23 cellular contexts compared by ENCODE assay signal in the genomic region with DNA sequence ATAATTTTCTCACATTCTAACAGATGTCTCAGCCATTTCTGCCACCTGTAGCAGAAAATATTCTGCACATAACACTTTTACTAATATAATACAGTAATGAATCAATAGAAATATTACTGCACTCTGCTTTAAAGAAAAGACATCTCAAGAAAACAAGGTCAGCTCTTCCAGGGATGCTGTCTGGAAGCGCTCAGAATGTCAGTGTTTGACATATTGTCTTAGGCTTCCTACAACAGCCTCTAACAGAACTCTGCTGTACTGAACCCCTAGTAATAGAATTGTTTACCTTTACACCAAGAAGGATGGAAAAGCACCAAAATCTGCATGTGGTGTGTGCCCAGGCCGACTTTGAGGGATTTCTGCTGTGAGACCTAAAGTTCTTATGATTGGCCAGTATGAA.
"Had no signal": no experiment of that assay in that cellular context is flagged by ENCODE, and none has a peak within 500 bp of the region (broad histone marks: within the 10 kb centered on the region; RNA-seq: fewer than 3 reads in every experiment).

No MANE protein-coding gene starts in this region.

- H3K27ac ChIP-seq: colonic mucosa, coronary artery, dorsolateral prefrontal cortex, epithelial cell of prostate, esophagus muscularis mucosa, esophagus squamous epithelium, gastrocnemius medialis, gastroesophageal sphincter, heart left ventricle, heart right ventricle had no signal

- H3K27me3 ChIP-seq: colonic mucosa, esophagus muscularis mucosa, esophagus squamous epithelium, gastrocnemius medialis, gastroesophageal sphincter, heart left ventricle, heart right ventricle had no signal

- H3K36me3 ChIP-seq: colonic mucosa, esophagus muscularis mucosa, esophagus squamous epithelium, gastrocnemius medialis, gastroesophageal sphincter, heart left ventricle, heart right ventricle had no signal

- DNase-seq: colonic mucosa; cortex of kidney; dermis blood vessel endothelial cell; dorsolateral prefrontal cortex; effector CD4-positive, alpha-beta T cell; effector CD8-positive, alpha-beta T cell; effector memory CD4-positive, alpha-beta T cell; effector memory CD8-positive, alpha-beta T cell; endodermal cell; erythroblast; esophagus squamous epithelium; foreskin fibroblast; foreskin melanocyte; gastrocnemius medialis; glutamatergic neuron; head of caudate nucleus; heart left ventricle; heart right ventricle had no signal

- H3K4me1 ChIP-seq: colonic mucosa, esophagus squamous epithelium, gastrocnemius medialis had no signal

- H3K4me3 ChIP-seq: colonic mucosa, coronary artery, dorsolateral prefrontal cortex, esophagus muscularis mucosa, esophagus squamous epithelium, gastrocnemius medialis, gastroesophageal sphincter, heart left ventricle, heart right ventricle had no signal

- ATAC-seq: effector memory CD8-positive, alpha-beta T cell; esophagus mucosa; gastrocnemius medialis; gastroesophageal sphincter; heart left ventricle; heart right ventricle had no signal
